In genomic region chr2:99708231-99708630, GRCh38 we compare ENCODE assay signal across 17 cellular contexts.
A peak's percentile ranks its signal among the peaks of the same experiment; 100 is the strongest.
DNase-seq lines count a peak whose midpoint lies in the region; ATAC-seq and TF ChIP-seq lines count a peak whose summit lies in the region.
"Had no signal": no experiment of that assay in that cellular context is flagged by ENCODE, and none has a peak within 500 bp of the region (broad histone marks: within the 10 kb centered on the region; RNA-seq: fewer than 3 reads in every experiment).

No MANE protein-coding gene starts in this region.

- H3K36me3 Mint-ChIP-seq in MCF 10A (ENCODE audit: insufficient read depth, unreplicated experiment): no peaks in the 10 kb centered on the region
- peaks cover 10% of the 10 kb centered on the region for H3K36me3 Mint-ChIP-seq in chondrocyte (ENCODE audit: low read depth)
- H3K36me3 Mint-ChIP-seq in activated CD8-positive, alpha-beta T cell treated with anti-CD3 and anti-CD28 coated beads for 36 hours (ENCODE audit: low read depth): no peaks in the 10 kb centered on the region

- no peak for ATAC-seq in activated CD8-positive, alpha-beta T cell treated with anti-CD3 and anti-CD28 coated beads for 36 hours

- H3K4me2 ChIP-seq in mammary epithelial cell (ENCODE audit: insufficient read depth, low read depth, low read length) (no peak overlapping the region), mesenchymal stem cell (ENCODE audit: low read length, poor library complexity, severe bottlenecking) (no peak overlapping the region)

- TF ChIP-seq CTCF in MCF 10A (IDR thresholded peaks at IDR 0.05; ENCODE audit: unreplicated experiment) (no peak), mammary epithelial cell (conservative IDR thresholded peaks at IDR 0.05 in 1 of 2, IDR thresholded peaks at IDR 0.05 in 1 of 2; ENCODE audit: extremely low read depth in 1 of 2, insufficient read depth in 1 of 2, low read depth in 1 of 2, low read length in 2 of 2) (no peak), chondrocyte (IDR thresholded peaks at IDR 0.05) (no peak), tibial artery (IDR thresholded peaks at IDR 0.05) (no peak)
- TF ChIP-seq CTCF in activated CD8-positive, alpha-beta T cell treated with anti-CD3 and anti-CD28 coated beads for 36 hours (IDR thresholded peaks at IDR 0.05): no peak

- in situ Hi-C loops in mammary epithelial cell (cut with MboI; ENCODE audit: low sequenced_read_pairs in 2 of 2): no loop called here

- H3K9me3 Mint-ChIP-seq in MCF 10A (ENCODE audit: unreplicated experiment): no peaks in the 10 kb centered on the region
- H3K9me3 Mint-ChIP-seq in chondrocyte (ENCODE audit: low read depth): peaks cover 6% of the 10 kb centered on the region
- no peaks in the 10 kb centered on the region for H3K9me3 Mint-ChIP-seq in activated CD8-positive, alpha-beta T cell treated with anti-CD3 and anti-CD28 coated beads for 36 hours
- H3K9me3 Mint-ChIP-seq: activated T-helper 2 cell treated with anti-CD3 and anti-CD28 coated beads, Interferon-gamma antibody, Interleukin-2, Interleukin-4, amounts not matched to agents 10 μg/mL and 5 μg/mL and 100 μg/mL, durations not matched to agents 14 hours and 24 hours and 36 hours; stimulated activated naive CD8-positive, alpha-beta T cell treated with anti-CD3 and anti-CD28 coated beads, Interleukin-15, Interleukin-2, amounts not matched to agents 100 ng/mL and 50 ng/mL, for 24 hours had no signal

- H4K8ac ChIP-seq in mesenchymal stem cell (ENCODE audit: low read length): no peak overlapping the region

- intact Hi-C loops in MCF 10A (cut with micrococcal nuclease) (no loop called here), mammary epithelial cell (cut with micrococcal nuclease) (no loop called here), tibial artery (cut with DNase I; ENCODE audit: low total_unique reads) (no loop called here)
- intact Hi-C loops in activated CD8-positive, alpha-beta T cell treated with anti-CD3 and anti-CD28 coated beads for 36 hours (cut with micrococcal nuclease): no loop called here

- H3K36me3 ChIP-seq in mammary epithelial cell (ENCODE audit: insufficient read depth, low read length) (no peaks in the 10 kb centered on the region), mesenchymal stem cell (ENCODE audit: control insufficient read depth in 1 of 2, insufficient read depth in 2 of 2, low read depth in 1 of 2, low read length in 2 of 2) (no peaks in the 10 kb centered on the region), tibial artery (no peaks in the 10 kb centered on the region)

- H3K27me3 ChIP-seq in mammary epithelial cell (ENCODE audit: insufficient read depth, low read length) (peaks cover 21% of the 10 kb centered on the region), mesenchymal stem cell (ENCODE audit: control insufficient read depth in 1 of 2, insufficient read depth in 1 of 2, low read length in 2 of 2) (peaks cover 0 to 49% of the 10 kb centered on the region in 2 experiments), tibial artery (no peaks in the 10 kb centered on the region)

- DNase-seq in MCF 10A (ENCODE audit: unreplicated experiment) (peak; percentile 37), mammary epithelial cell (no peak), chondrocyte (ENCODE audit: low spot score) (no peak), mesenchymal stem cell (no peak), tibial artery (peak in 1 of 2 donors; percentile 53), NCI-H1436 treated with DMSO at 0.1 percent for 48 hours (lab: John Stamatoyannopoulos, UW) (no peak), NCI-H146 treated with DMSO at 0.1 percent for 48 hours (lab: John Stamatoyannopoulos, UW; ENCODE audit: unreplicated experiment) (no peak)
- no peak for DNase-seq in activated CD8-positive, alpha-beta T cell treated with anti-CD3 and anti-CD28 coated beads for 36 hours
- DNase-seq: caudate nucleus, hippocampal formation, KBM-7, NCI-H1092, NCI-H2227 treated with DMSO at 0.1 percent for 48 hours, T-helper 2 cell had no signal

- H3K79me1 ChIP-seq in mesenchymal stem cell (replicated peaks; ENCODE audit: low read length, poor library complexity, severe bottlenecking): peaks cover 6% of the 10 kb centered on the region

- no peak overlapping the region for H2BK5ac ChIP-seq in mesenchymal stem cell (ENCODE audit: low read depth, low read length, poor library complexity, severe bottlenecking)

- H3K4me1 Mint-ChIP-seq in MCF 10A (ENCODE audit: insufficient read depth, unreplicated experiment) (peaks cover 15% of the 10 kb centered on the region), chondrocyte (ENCODE audit: low read depth) (peaks cover 89% of the 10 kb centered on the region)
- H3K4me1 Mint-ChIP-seq in activated CD8-positive, alpha-beta T cell treated with anti-CD3 and anti-CD28 coated beads for 36 hours (ENCODE audit: low read depth): no peaks in the 10 kb centered on the region

- no peak overlapping the region for H3K27ac Mint-ChIP-seq in MCF 10A (ENCODE audit: low read depth, unreplicated experiment)
- peak overlapping the region; percentile 89 for H3K27ac Mint-ChIP-seq in chondrocyte (ENCODE audit: unreplicated experiment)
- H3K27ac Mint-ChIP-seq in activated CD8-positive, alpha-beta T cell treated with anti-CD3 and anti-CD28 coated beads for 36 hours: no peak overlapping the region
- H3K27ac Mint-ChIP-seq: activated T-helper 2 cell treated with anti-CD3 and anti-CD28 coated beads, Interferon-gamma antibody, Interleukin-2, Interleukin-4, amounts not matched to agents 10 μg/mL and 5 μg/mL and 100 μg/mL, durations not matched to agents 14 hours and 24 hours and 36 hours; stimulated activated naive CD8-positive, alpha-beta T cell treated with anti-CD3 and anti-CD28 coated beads, Interleukin-15, Interleukin-2, amounts not matched to agents 100 ng/mL and 50 ng/mL, for 24 hours had no signal

- no peaks in the 10 kb centered on the region for H3K79me2 ChIP-seq in mammary epithelial cell (ENCODE audit: insufficient read depth, low read length)

- no peak overlapping the region for H2BK120ac ChIP-seq in mesenchymal stem cell (ENCODE audit: low read depth, low read length)

- H3K27ac ChIP-seq in mammary epithelial cell (ENCODE audit: insufficient read depth, low read depth, low read length): no peak overlapping the region
- H3K27ac ChIP-seq in mesenchymal stem cell (ENCODE audit: low read length, poor library complexity, severe bottlenecking): no peak overlapping the region
- H3K27ac ChIP-seq in tibial artery: peak overlapping the region; percentile 52 to 54
- H3K27ac ChIP-seq: HL-60 had no signal

- BruUV-seq in MCF 10A (replicated peaks; lab: Mats Ljungman, UMichigan) (no TSS peak), mammary epithelial cell (replicated peaks; lab: Mats Ljungman, UMichigan) (no TSS peak)

- H3K23ac ChIP-seq in mesenchymal stem cell (ENCODE audit: low read length in 2 of 2): no peak overlapping the region

- no peak overlapping the region for H3K14ac ChIP-seq in mesenchymal stem cell (ENCODE audit: low read length in 2 of 2)

- no peaks in the 10 kb centered on the region for H3K4me1 ChIP-seq in mammary epithelial cell (ENCODE audit: insufficient read depth, low read length)
- H3K4me1 ChIP-seq in mesenchymal stem cell (ENCODE audit: control insufficient read depth, insufficient read depth, low read depth, low read length): peaks cover 9% of the 10 kb centered on the region
- peaks cover 0 to 72% (median 33%) of the 10 kb centered on the region in 4 donors for H3K4me1 ChIP-seq in tibial artery

- H4K20me1 ChIP-seq in mammary epithelial cell (ENCODE audit: insufficient read depth, low read length): no peaks in the 10 kb centered on the region

- no peak overlapping the region for H3K4ac ChIP-seq in mesenchymal stem cell (ENCODE audit: low read depth in 1 of 2, low read length in 2 of 2)

- WGBS in mammary epithelial cell (ENCODE audit: low coverage, missing lambda C conversion rate): 37% methylated on average over 3 of the region's 3 CpGs
- 79% methylated on average over 2 of the region's 3 CpGs for WGBS in mesenchymal stem cell

- H3K18ac ChIP-seq in mesenchymal stem cell (ENCODE audit: low read depth in 1 of 2, low read length in 2 of 2): no peak overlapping the region

- H2AK5ac ChIP-seq in mesenchymal stem cell (ENCODE audit: low read length, severe bottlenecking): peak overlapping the region; percentile 75

- no peak overlapping the region for H2BK12ac ChIP-seq in mesenchymal stem cell (ENCODE audit: low read length in 2 of 2)

- no peak overlapping the region for H2BK15ac ChIP-seq in mesenchymal stem cell (ENCODE audit: low read depth, poor library complexity, severe bottlenecking)

- H3K9me3 ChIP-seq in mammary epithelial cell (replicated peaks; ENCODE audit: insufficient read depth, low read length) (no peaks in the 10 kb centered on the region), mesenchymal stem cell (ENCODE audit: control insufficient read depth, low read length) (no peaks in the 10 kb centered on the region), tibial artery (no peaks in the 10 kb centered on the region)

- CTCF ChIA-PET in MCF 10A (lab: Yijun Ruan, JAX) (no interaction called here), mammary epithelial cell (lab: Charles Lee; ENCODE audit: low non-redundant PET) (no interaction called here)
- CTCF ChIA-PET in activated CD8-positive, alpha-beta T cell treated with anti-CD3 and anti-CD28 coated beads for 36 hours (lab: Charles Lee): no interaction called here

- no peak overlapping the region for H3K4me3 ChIP-seq in mammary epithelial cell (replicated peaks in 1 of 3; ENCODE audit: insufficient read depth in 1 of 3, low read depth in 2 of 3, low read length in 3 of 3)
- H3K4me3 ChIP-seq in mesenchymal stem cell (ENCODE audit: insufficient read depth in 1 of 2, low read depth in 1 of 2, low read length in 2 of 2): no peak overlapping the region
- H3K4me3 ChIP-seq in tibial artery: no peak overlapping the region

- dilution Hi-C loops in mammary epithelial cell (cut with HindIII; ENCODE audit: low sequenced_read_pairs): no loop called here

- H4K91ac ChIP-seq in mesenchymal stem cell (ENCODE audit: low read length): no peak overlapping the region

- H3K4me3 Mint-ChIP-seq in MCF 10A (ENCODE audit: unreplicated experiment) (no peak overlapping the region), chondrocyte (ENCODE audit: unreplicated experiment) (no peak overlapping the region)
- H3K4me3 Mint-ChIP-seq in activated CD8-positive, alpha-beta T cell treated with anti-CD3 and anti-CD28 coated beads for 36 hours: no peak overlapping the region
- H3K4me3 Mint-ChIP-seq: stimulated activated naive CD8-positive, alpha-beta T cell treated with anti-CD3 and anti-CD28 coated beads, Interleukin-15, Interleukin-2, amounts not matched to agents 100 ng/mL and 50 ng/mL, for 24 hours had no signal

- H3K9ac ChIP-seq in mammary epithelial cell (ENCODE audit: insufficient read depth, low read length) (no peak overlapping the region), mesenchymal stem cell (ENCODE audit: low read length) (no peak overlapping the region)

- H2AFZ ChIP-seq in mammary epithelial cell (ENCODE audit: low read depth, low read length) (no peak overlapping the region), mesenchymal stem cell (ENCODE audit: low read depth, low read length) (no peak overlapping the region)

- H3K27me3 Mint-ChIP-seq in MCF 10A (ENCODE audit: insufficient read depth, unreplicated experiment): no peaks in the 10 kb centered on the region
- H3K27me3 Mint-ChIP-seq in chondrocyte (ENCODE audit: low read depth): no peaks in the 10 kb centered on the region
- no peaks in the 10 kb centered on the region for H3K27me3 Mint-ChIP-seq in activated CD8-positive, alpha-beta T cell treated with anti-CD3 and anti-CD28 coated beads for 36 hours
- H3K27me3 Mint-ChIP-seq: stimulated activated naive CD8-positive, alpha-beta T cell treated with anti-CD3 and anti-CD28 coated beads, Interleukin-15, Interleukin-2, amounts not matched to agents 100 ng/mL and 50 ng/mL, for 24 hours had no signal

- POLR2A ChIA-PET in MCF 10A (lab: Yijun Ruan, JAX): interaction anchor here (0.9 kb wide), 1 partner anchor 10 kb away, joined by 3 read pairs; no protein-coding TSS in a partner anchor
- POLR2A ChIA-PET in activated CD8-positive, alpha-beta T cell treated with anti-CD3 and anti-CD28 coated beads for 36 hours (lab: Charles Lee): no interaction called here

Comparison
In these comparisons a context has a peak if more than half of its experiments do, and no peak if none do; other contexts are left out.
1. H3K27ac ChIP-seq: peak in tibial artery (2 of 2); none in mammary epithelial cell (single experiment) and mesenchymal stem cell (single experiment).